ENCODE assay signal across 10 cellular contexts in the genomic region with DNA sequence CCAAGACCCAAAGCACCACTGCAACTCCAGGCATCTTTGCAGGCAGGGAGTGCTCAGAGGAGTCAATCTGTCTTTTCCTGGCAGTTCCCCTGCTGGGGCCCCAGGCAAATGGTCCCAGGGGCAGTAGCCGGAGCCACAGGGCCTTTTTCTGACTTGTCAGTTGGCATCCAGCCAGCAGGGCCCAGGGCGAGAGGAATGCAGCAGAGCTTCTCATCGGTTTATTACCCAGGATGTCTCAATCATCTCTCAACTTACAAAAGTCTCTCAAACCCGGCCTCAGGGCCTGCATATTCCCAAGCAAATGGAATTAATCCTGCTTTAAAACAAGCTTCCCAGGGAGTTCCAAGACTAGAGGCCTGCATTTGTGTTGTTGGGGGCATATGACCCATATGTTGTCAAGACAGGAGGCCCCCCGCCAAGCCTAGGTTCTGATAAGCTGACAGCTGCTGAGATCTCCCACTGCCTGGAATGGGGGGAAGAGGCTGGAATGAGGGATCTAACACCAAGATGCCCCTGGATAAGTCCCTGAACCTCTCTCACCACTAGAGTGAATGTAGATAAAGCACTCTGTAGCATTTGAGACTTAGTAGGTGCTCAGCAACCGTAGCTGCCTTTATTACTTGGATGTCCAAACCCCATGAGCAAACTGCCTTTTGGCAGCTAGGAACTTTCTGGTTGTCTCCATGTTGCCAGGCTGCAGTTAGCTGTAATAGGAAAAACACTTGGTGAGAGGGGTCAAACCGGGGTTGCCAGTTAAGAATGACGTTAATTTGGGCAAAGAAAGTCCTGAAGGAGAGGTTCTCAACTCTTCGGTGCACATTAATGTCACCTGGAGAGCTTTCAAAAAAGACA. TPM values are rescaled to one million over a fixed set of nuclear protein-coding genes. Genes with fewer than 3 reads are reported as not detected.
DNase-seq lines count a peak whose midpoint lies in the region; ATAC-seq and TF ChIP-seq lines count a peak whose summit lies in the region.
"Had no signal": no experiment of that assay in that cellular context is flagged by ENCODE, and none has a peak within 500 bp of the region (broad histone marks: within the 10 kb centered on the region; RNA-seq: fewer than 3 reads in every experiment).

No MANE protein-coding gene starts in this region.

- no peaks in the 10 kb centered on the region for H3K9me3 Mint-ChIP-seq in HFFc6
- no peaks in the 10 kb centered on the region for H3K9me3 Mint-ChIP-seq in activated CD4-positive, alpha-beta memory T cell treated with anti-CD3 and anti-CD28 coated beads, Interleukin-2, amount 10 ng/mL, durations not matched to agents 7 days and 5 days
- H3K9me3 Mint-ChIP-seq: T-helper 1 cell treated with Interleukin-12 subunit alpha and Interleukin-12 subunit beta and Interleukin-4 antibody, amounts not matched to agents 30 μg/mL and 1 μg/mL, for 36 hours had no signal

- in situ Hi-C loops in ACHN (cut with HindIII; ENCODE audit: low pct_ligation_motif_present, low pct_unique_long_range_greater_than_20kb, low sequenced_read_pairs): no loop called here

- no peak for ATAC-seq in HG02588 (IDR thresholded peaks at IDR 0.05; ENCODE audit: unreplicated experiment)

- DNase-seq in ACHN (peak; percentile 61), HFFc6 (peak; percentile 89), astrocyte of the hippocampus (ENCODE audit: low read depth, low spot score) (peak; percentile 86), left kidney (ENCODE audit: low read depth, low spot score) (peak; percentile 83), activated gamma-delta T cell treated with Interleukin-2 at 50 U/mL for 16 hours (no peak), cortex of kidney (lab: John Stamatoyannopoulos, UW) (no peak)
- no peak for DNase-seq in activated CD4-positive, alpha-beta memory T cell treated with anti-CD3 and anti-CD28 coated beads, Interleukin-2, amount 10 ng/mL, durations not matched to agents 7 days and 5 days

- H3K36me3 Mint-ChIP-seq in HFFc6 (ENCODE audit: low read depth): peaks cover 17% of the 10 kb centered on the region
- H3K36me3 Mint-ChIP-seq in activated CD4-positive, alpha-beta memory T cell treated with anti-CD3 and anti-CD28 coated beads, Interleukin-2, amount 10 ng/mL, durations not matched to agents 7 days and 5 days (ENCODE audit: low read depth): peaks cover 43% of the 10 kb centered on the region

- POLR2A ChIA-PET in activated CD4-positive, alpha-beta memory T cell treated with anti-CD3 and anti-CD28 coated beads, Interleukin-2, amount 10 ng/mL, durations not matched to agents 7 days and 5 days (lab: Charles Lee): no interaction called here

- no peak for TF ChIP-seq CTCF in HFFc6 (IDR thresholded peaks at IDR 0.05)

- H3K27me3 Mint-ChIP-seq in HFFc6 (ENCODE audit: insufficient read depth): peaks cover 5% of the 10 kb centered on the region; the same call in 1 of the 2 replicates
- H3K27me3 Mint-ChIP-seq in activated CD4-positive, alpha-beta memory T cell treated with anti-CD3 and anti-CD28 coated beads, Interleukin-2, amount 10 ng/mL, durations not matched to agents 7 days and 5 days: peaks cover 11% of the 10 kb centered on the region

- peak overlapping the region; percentile 86 for H3K27ac Mint-ChIP-seq in HFFc6
- no peak overlapping the region for H3K27ac Mint-ChIP-seq in activated CD4-positive, alpha-beta memory T cell treated with anti-CD3 and anti-CD28 coated beads, Interleukin-2, amount 10 ng/mL, durations not matched to agents 7 days and 5 days
- H3K27ac Mint-ChIP-seq: T-helper 1 cell treated with Interleukin-12 subunit alpha and Interleukin-12 subunit beta and Interleukin-4 antibody, amounts not matched to agents 30 μg/mL and 1 μg/mL, for 36 hours had no signal

- H3K4me3 Mint-ChIP-seq in HFFc6: peak overlapping the region; percentile 14; the same call in 1 of the 2 replicates
- no peak overlapping the region for H3K4me3 Mint-ChIP-seq in activated CD4-positive, alpha-beta memory T cell treated with anti-CD3 and anti-CD28 coated beads, Interleukin-2, amount 10 ng/mL, durations not matched to agents 7 days and 5 days
- H3K4me3 Mint-ChIP-seq: T-helper 1 cell treated with Interleukin-12 subunit alpha and Interleukin-12 subunit beta and Interleukin-4 antibody, amounts not matched to agents 30 μg/mL and 1 μg/mL, for 36 hours had no signal

- CTCF ChIA-PET in activated CD4-positive, alpha-beta memory T cell treated with anti-CD3 and anti-CD28 coated beads, Interleukin-2, amount 10 ng/mL, durations not matched to agents 7 days and 5 days (lab: Charles Lee): interaction anchor here (2.0 kb wide), 1 partner anchor 37 kb away, joined by 6 read pairs; no protein-coding TSS in a partner anchor

- H3K4me1 Mint-ChIP-seq in HFFc6 (ENCODE audit: low read depth): peaks cover 49% of the 10 kb centered on the region
- peaks cover 4% of the 10 kb centered on the region for H3K4me1 Mint-ChIP-seq in activated CD4-positive, alpha-beta memory T cell treated with anti-CD3 and anti-CD28 coated beads, Interleukin-2, amount 10 ng/mL, durations not matched to agents 7 days and 5 days

RNA-seq across cellular contexts. Expression of gene RASL10B, which starts 4.6 kb away (rescaled TPM):
- total RNA-seq in HFFc6 (2021; fragmentation: NEBNext Ultra II Directional; extraction: Animal tissue kit (Norgen Biotek cat#: 25700)): 1 to 10 TPM; 1.7 to 5.0 (median 1.8) TPM
- total RNA-seq in activated CD4-positive, alpha-beta memory T cell treated with anti-CD3 and anti-CD28 coated beads, Interleukin-2, amount 10 ng/mL, durations not matched to agents 7 days and 5 days: under 1 TPM; 0.08 to 0.33 TPM

RNA-seq across cellular contexts. Expression of gene GAS2L2, which starts 26.2 kb away (rescaled TPM):
- not detected for total RNA-seq in HFFc6 (2021; fragmentation: NEBNext Ultra II Directional; extraction: Animal tissue kit (Norgen Biotek cat#: 25700))
- not detected for total RNA-seq in activated CD4-positive, alpha-beta memory T cell treated with anti-CD3 and anti-CD28 coated beads, Interleukin-2, amount 10 ng/mL, durations not matched to agents 7 days and 5 days
- total RNA-seq: skeletal muscle tissue had no signal

RNA-seq across cellular contexts. Expression of gene C17orf50, which starts 33.9 kb away (rescaled TPM):
- total RNA-seq in HFFc6 (2021; fragmentation: NEBNext Ultra II Directional; extraction: Animal tissue kit (Norgen Biotek cat#: 25700)): not detected
- not detected for total RNA-seq in activated CD4-positive, alpha-beta memory T cell treated with anti-CD3 and anti-CD28 coated beads, Interleukin-2, amount 10 ng/mL, durations not matched to agents 7 days and 5 days
- total RNA-seq: skeletal muscle tissue had no signal

Comparison
In these comparisons a context has a peak if more than half of its experiments do, and no peak if none do; other contexts are left out.
1. DNase-seq: peak in ACHN (single experiment), HFFc6 (single experiment), astrocyte of the hippocampus (single experiment) and left kidney (single experiment); none in activated gamma-delta T cell treated with Interleukin-2 at 50 U/mL for 16 hours (single experiment), cortex of kidney (single experiment) and activated CD4-positive, alpha-beta memory T cell treated with anti-CD3 and anti-CD28 coated beads, Interleukin-2, amount 10 ng/mL, durations not matched to agents 7 days and 5 days (single experiment).